Comparison of ENCODE assay signal across 1 cellular context in the genomic region with DNA sequence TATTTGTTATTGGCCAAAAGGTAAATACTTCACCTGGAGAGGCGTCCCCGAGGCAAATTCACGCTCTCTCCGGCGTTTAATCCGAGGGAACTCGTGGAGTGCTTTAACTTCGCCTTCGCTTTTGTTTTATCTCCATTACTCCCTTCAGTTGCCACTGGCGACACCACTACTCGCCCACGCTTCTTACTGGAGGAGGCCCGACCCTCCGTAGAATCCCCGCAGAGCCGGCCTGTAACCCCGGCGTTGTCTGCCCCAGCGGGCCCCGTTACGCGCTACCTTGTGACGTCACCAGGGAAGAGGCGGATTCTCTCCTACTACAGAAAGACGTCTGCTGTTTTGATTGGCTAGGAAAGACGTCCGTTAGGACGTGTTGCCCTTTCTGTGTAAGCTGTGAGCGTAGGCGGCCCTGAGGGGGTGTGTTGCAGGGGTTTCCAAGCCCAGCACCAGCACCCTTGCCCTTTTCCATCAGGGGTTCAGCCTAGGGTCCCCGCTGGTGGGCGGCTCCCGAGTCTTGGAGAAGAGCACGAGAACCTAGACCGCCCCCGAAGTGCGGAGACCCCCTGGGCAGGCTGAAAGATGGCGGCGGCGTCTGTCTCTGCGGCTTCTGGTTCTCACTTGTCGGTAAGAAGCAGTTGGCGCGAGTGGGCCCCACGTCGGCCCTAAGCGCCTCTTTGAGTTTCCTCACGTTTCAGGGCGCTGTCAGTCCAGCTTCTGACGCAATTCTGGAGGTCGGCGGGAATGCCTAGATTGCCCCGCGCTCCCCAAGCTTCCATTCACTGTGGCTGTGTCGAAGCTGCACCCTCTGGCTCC.
TF ChIP-seq lines count a peak whose summit lies in the region.

A gene (plus strand): TSS at position 376 of the 810 bp plus-strand sequence. CDS start 201 bp downstream, at position 577.

TF ChIP-seq in K562, 482 proteins besides CTCF, POLR2A, EP300 and RAD21 (continued from another document and continues in another):
- TF ChIP-seq, protein P1, sequence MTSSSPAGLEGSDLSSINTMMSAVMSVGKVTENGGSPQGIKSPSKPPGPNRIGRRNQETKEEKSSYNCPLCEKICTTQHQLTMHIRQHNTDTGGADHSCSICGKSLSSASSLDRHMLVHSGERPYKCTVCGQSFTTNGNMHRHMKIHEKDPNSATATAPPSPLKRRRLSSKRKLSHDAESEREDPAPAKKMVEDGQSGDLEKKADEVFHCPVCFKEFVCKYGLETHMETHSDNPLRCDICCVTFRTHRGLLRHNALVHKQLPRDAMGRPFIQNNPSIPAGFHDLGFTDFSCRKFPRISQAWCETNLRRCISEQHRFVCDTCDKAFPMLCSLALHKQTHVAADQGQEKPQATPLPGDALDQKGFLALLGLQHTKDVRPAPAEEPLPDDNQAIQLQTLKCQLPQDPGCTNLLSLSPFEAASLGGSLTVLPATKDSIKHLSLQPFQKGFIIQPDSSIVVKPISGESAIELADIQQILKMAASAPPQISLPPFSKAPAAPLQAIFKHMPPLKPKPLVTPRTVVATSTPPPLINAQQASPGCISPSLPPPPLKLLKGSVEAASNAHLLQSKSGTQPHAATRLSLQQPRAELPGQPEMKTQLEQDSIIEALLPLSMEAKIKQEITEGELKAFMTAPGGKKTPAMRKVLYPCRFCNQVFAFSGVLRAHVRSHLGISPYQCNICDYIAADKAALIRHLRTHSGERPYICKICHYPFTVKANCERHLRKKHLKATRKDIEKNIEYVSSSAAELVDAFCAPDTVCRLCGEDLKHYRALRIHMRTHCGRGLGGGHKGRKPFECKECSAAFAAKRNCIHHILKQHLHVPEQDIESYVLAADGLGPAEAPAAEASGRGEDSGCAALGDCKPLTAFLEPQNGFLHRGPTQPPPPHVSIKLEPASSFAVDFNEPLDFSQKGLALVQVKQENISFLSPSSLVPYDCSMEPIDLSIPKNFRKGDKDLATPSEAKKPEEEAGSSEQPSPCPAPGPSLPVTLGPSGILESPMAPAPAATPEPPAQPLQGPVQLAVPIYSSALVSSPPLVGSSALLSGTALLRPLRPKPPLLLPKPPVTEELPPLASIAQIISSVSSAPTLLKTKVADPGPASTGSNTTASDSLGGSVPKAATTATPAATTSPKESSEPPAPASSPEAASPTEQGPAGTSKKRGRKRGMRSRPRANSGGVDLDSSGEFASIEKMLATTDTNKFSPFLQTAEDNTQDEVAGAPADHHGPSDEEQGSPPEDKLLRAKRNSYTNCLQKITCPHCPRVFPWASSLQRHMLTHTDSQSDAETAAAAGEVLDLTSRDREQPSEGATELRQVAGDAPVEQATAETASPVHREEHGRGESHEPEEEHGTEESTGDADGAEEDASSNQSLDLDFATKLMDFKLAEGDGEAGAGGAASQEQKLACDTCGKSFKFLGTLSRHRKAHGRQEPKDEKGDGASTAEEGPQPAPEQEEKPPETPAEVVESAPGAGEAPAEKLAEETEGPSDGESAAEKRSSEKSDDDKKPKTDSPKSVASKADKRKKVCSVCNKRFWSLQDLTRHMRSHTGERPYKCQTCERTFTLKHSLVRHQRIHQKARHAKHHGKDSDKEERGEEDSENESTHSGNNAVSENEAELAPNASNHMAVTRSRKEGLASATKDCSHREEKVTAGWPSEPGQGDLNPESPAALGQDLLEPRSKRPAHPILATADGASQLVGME (CRISPR knock-in tag; IDR thresholded peaks at IDR 0.05), result 0 out of 2 replicates have a peak, but pooled peaks have one; percentile 39
- no peak for TF ChIP-seq CC2D1A (IDR thresholded peaks at IDR 0.05)
- TF ChIP-seq, protein P2, sequence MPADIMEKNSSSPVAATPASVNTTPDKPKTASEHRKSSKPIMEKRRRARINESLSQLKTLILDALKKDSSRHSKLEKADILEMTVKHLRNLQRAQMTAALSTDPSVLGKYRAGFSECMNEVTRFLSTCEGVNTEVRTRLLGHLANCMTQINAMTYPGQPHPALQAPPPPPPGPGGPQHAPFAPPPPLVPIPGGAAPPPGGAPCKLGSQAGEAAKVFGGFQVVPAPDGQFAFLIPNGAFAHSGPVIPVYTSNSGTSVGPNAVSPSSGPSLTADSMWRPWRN (IDR thresholded peaks at IDR 0.05; ENCODE audit: low read depth), result no peak
- no peak for TF ChIP-seq NCOA2 (IDR thresholded peaks at IDR 0.05; ENCODE audit: partially characterized antibody in 2 of 2)
- no peak; the same call in 1 of the 2 replicates for TF ChIP-seq TCF3 (CRISPR knock-in tag; IDR thresholded peaks at IDR 0.05)
- TF ChIP-seq STAT5A (IDR thresholded peaks at IDR 0.05; ENCODE audit: borderline replicate concordance, low read length), result no peak
- 0 out of 4 replicates have a peak, but pooled peaks of 1 of the 2 experiments have one; percentile 35 for TF ChIP-seq HDAC1 (IDR thresholded peaks at IDR 0.05)
- no peak for TF ChIP-seq XRCC4 (IDR thresholded peaks at IDR 0.05; ENCODE audit: extremely low read depth, insufficient read depth, insufficient read length)
- no peak for TF ChIP-seq ZNF785 (CRISPR knock-in tag; IDR thresholded peaks at IDR 0.05)
- TF ChIP-seq PCBP2 (IDR thresholded peaks at IDR 0.05; ENCODE audit: low read depth, low read length, poor library complexity, severe bottlenecking), result no peak
- TF ChIP-seq ZNF778 (CRISPR knock-in tag; IDR thresholded peaks at IDR 0.05), result no peak
- no peak for TF ChIP-seq HMG20B (CRISPR knock-in tag; IDR thresholded peaks at IDR 0.05)
- TF ChIP-seq SMARCB1 (IDR thresholded peaks at IDR 0.05; ENCODE audit: insufficient read length, low read depth), result no peak
- peak; percentile 70 to 92 (median 86) for TF ChIP-seq YY1 (IDR thresholded peaks at IDR 0.05; ENCODE audit: borderline replicate concordance in 1 of 3, control insufficient read depth in 1 of 3, extremely low read depth in 1 of 3, insufficient read depth in 3 of 3, insufficient read length in 1 of 3, insufficient replicate concordance in 2 of 3, low read depth in 1 of 3, low read length in 2 of 3)
- TF ChIP-seq ZNF143 (CRISPR knock-in tag; IDR thresholded peaks at IDR 0.05), result no peak
- TF ChIP-seq RBM15 (IDR thresholded peaks at IDR 0.05; ENCODE audit: insufficient read depth, low read length), result no peak
- peak; percentile 86 for TF ChIP-seq EP400 (IDR thresholded peaks at IDR 0.05)
- TF ChIP-seq, protein P3, sequence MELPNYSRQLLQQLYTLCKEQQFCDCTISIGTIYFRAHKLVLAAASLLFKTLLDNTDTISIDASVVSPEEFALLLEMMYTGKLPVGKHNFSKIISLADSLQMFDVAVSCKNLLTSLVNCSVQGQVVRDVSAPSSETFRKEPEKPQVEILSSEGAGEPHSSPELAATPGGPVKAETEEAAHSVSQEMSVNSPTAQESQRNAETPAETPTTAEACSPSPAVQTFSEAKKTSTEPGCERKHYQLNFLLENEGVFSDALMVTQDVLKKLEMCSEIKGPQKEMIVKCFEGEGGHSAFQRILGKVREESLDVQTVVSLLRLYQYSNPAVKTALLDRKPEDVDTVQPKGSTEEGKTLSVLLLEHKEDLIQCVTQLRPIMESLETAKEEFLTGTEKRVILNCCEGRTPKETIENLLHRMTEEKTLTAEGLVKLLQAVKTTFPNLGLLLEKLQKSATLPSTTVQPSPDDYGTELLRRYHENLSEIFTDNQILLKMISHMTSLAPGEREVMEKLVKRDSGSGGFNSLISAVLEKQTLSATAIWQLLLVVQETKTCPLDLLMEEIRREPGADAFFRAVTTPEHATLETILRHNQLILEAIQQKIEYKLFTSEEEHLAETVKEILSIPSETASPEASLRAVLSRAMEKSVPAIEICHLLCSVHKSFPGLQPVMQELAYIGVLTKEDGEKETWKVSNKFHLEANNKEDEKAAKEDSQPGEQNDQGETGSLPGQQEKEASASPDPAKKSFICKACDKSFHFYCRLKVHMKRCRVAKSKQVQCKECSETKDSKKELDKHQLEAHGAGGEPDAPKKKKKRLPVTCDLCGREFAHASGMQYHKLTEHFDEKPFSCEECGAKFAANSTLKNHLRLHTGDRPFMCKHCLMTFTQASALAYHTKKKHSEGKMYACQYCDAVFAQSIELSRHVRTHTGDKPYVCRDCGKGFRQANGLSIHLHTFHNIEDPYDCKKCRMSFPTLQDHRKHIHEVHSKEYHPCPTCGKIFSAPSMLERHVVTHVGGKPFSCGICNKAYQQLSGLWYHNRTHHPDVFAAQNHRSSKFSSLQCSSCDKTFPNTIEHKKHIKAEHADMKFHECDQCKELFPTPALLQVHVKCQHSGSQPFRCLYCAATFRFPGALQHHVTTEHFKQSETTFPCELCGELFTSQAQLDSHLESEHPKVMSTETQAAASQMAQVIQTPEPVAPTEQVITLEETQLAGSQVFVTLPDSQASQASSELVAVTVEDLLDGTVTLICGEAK (IDR thresholded peaks at IDR 0.05), result no peak
- TF ChIP-seq, protein P3 (CRISPR knock-in tag; IDR thresholded peaks at IDR 0.05), result no peak
- TF ChIP-seq CHD4 (IDR thresholded peaks at IDR 0.05; ENCODE audit: insufficient read depth, insufficient replicate concordance, low read depth, low read length, poor library complexity, severe bottlenecking), result no peak
- TF ChIP-seq SPI1 (IDR thresholded peaks at IDR 0.05; ENCODE audit: borderline replicate concordance, low read depth, low read length), result no peak
- no peak for TF ChIP-seq TCF7L2 (IDR thresholded peaks at IDR 0.05; ENCODE audit: low read depth, low read length)
- peak; percentile 93 for TF ChIP-seq KHSRP (IDR thresholded peaks at IDR 0.05)
- TF ChIP-seq, protein P4, sequence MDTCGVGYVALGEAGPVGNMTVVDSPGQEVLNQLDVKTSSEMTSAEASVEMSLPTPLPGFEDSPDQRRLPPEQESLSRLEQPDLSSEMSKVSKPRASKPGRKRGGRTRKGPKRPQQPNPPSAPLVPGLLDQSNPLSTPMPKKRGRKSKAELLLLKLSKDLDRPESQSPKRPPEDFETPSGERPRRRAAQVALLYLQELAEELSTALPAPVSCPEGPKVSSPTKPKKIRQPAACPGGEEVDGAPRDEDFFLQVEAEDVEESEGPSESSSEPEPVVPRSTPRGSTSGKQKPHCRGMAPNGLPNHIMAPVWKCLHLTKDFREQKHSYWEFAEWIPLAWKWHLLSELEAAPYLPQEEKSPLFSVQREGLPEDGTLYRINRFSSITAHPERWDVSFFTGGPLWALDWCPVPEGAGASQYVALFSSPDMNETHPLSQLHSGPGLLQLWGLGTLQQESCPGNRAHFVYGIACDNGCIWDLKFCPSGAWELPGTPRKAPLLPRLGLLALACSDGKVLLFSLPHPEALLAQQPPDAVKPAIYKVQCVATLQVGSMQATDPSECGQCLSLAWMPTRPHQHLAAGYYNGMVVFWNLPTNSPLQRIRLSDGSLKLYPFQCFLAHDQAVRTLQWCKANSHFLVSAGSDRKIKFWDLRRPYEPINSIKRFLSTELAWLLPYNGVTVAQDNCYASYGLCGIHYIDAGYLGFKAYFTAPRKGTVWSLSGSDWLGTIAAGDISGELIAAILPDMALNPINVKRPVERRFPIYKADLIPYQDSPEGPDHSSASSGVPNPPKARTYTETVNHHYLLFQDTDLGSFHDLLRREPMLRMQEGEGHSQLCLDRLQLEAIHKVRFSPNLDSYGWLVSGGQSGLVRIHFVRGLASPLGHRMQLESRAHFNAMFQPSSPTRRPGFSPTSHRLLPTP (IDR thresholded peaks at IDR 0.05; ENCODE audit: borderline replicate concordance, extremely low read depth, insufficient read length), result no peak
- TF ChIP-seq MEIS2 (IDR thresholded peaks at IDR 0.05; ENCODE audit: partially characterized antibody), result no peak
- TF ChIP-seq ZFP36 (IDR thresholded peaks at IDR 0.05; ENCODE audit: low read depth, low read length, partially characterized antibody), result no peak
- 0 out of 4 replicates have a peak, but pooled peaks of 1 of the 2 experiments have one; percentile 12 for TF ChIP-seq TEAD1 (CRISPR knock-in tag; IDR thresholded peaks at IDR 0.05)
- TF ChIP-seq, protein P5, sequence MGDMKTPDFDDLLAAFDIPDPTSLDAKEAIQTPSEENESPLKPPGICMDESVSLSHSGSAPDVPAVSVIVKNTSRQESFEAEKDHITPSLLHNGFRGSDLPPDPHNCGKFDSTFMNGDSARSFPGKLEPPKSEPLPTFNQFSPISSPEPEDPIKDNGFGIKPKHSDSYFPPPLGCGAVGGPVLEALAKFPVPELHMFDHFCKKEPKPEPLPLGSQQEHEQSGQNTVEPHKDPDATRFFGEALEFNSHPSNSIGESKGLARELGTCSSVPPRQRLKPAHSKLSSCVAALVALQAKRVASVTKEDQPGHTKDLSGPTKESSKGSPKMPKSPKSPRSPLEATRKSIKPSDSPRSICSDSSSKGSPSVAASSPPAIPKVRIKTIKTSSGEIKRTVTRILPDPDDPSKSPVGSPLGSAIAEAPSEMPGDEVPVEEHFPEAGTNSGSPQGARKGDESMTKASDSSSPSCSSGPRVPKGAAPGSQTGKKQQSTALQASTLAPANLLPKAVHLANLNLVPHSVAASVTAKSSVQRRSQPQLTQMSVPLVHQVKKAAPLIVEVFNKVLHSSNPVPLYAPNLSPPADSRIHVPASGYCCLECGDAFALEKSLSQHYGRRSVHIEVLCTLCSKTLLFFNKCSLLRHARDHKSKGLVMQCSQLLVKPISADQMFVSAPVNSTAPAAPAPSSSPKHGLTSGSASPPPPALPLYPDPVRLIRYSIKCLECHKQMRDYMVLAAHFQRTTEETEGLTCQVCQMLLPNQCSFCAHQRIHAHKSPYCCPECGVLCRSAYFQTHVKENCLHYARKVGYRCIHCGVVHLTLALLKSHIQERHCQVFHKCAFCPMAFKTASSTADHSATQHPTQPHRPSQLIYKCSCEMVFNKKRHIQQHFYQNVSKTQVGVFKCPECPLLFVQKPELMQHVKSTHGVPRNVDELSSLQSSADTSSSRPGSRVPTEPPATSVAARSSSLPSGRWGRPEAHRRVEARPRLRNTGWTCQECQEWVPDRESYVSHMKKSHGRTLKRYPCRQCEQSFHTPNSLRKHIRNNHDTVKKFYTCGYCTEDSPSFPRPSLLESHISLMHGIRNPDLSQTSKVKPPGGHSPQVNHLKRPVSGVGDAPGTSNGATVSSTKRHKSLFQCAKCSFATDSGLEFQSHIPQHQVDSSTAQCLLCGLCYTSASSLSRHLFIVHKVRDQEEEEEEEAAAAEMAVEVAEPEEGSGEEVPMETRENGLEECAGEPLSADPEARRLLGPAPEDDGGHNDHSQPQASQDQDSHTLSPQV (IDR thresholded peaks at IDR 0.05), result 0 out of 2 replicates have a peak, but pooled peaks have one; percentile 10
